8 cellular contexts compared by ENCODE assay signal in genomic region chr3:51389423-51390183, GRCh38. TPM values are rescaled to one million over a fixed set of nuclear protein-coding genes. Genes with fewer than 3 reads are reported as not detected.
DNase-seq lines count a peak whose midpoint lies in the region; ATAC-seq, FAIRE-seq and TF ChIP-seq lines count a peak whose summit lies in the region.

No MANE protein-coding gene starts in this region.

- H3K36me3 ChIP-seq in lung (ENCODE audit: control insufficient read depth in 2 of 2, insufficient read depth in 2 of 2, low read length in 2 of 2), result peaks cover 5 to 34% of the 10 kb centered on the region in 2 donors

- H3K27ac ChIP-seq in dorsolateral prefrontal cortex, result peak overlapping the region in 37 of 59 donors; percentile 3 to 95 (median 74)
- H3K27ac ChIP-seq in lung (ENCODE audit: low read depth in 1 of 2, low read length in 1 of 2), result no peak overlapping the region

- peaks cover 0 to 31% of the 10 kb centered on the region in 2 donors for H3K4me1 ChIP-seq in lung (ENCODE audit: control insufficient read depth in 2 of 2, insufficient read depth in 2 of 2, low read length in 2 of 2)

- peak; percentile 61 for DNase-seq in D721Med (ENCODE audit: insufficient read length, low spot score)
- peak; percentile 52 to 66 for DNase-seq in activated CD4-positive, alpha-beta T cell treated with anti-CD3 and anti-CD28 coated beads for 4 hours
- peak in 7 of 10 donors; percentile 28 to 59 (median 52) for DNase-seq in dorsolateral prefrontal cortex
- peak; percentile 49 for DNase-seq in lung (ENCODE audit: low spot score)

- no peak for TF ChIP-seq EP300 in Ishikawa (IDR thresholded peaks at IDR 0.05; ENCODE audit: borderline replicate concordance)

- H3K4me3 ChIP-seq in dorsolateral prefrontal cortex (peak overlapping the region in 2 of 59 donors; percentile 26 to 78), lung (no peak overlapping the region)

- H3K36me3 Mint-ChIP-seq in stimulated activated naive CD8-positive, alpha-beta T cell treated with anti-CD3 and anti-CD28 coated beads, Interleukin-15, Interleukin-2, amounts not matched to agents 100 ng/mL and 50 ng/mL, for 24 hours (ENCODE audit: low read depth), result peaks cover 57% of the 10 kb centered on the region

- intact Hi-C loops in dorsolateral prefrontal cortex (cut with DNase I), result loop anchor here (2.0 to 10.0 kb wide), 8 partner anchors 111 to 1035 kb away; partner anchors contain the start of genes DOCK3 (in 2 of the 2), TEX264 (in 2 of the 2), TMEM115 (in 2 of the 2) and CYB561D2 (in 1 of the 2)

- no peaks in the 10 kb centered on the region for H3K9me3 Mint-ChIP-seq in stimulated activated naive CD8-positive, alpha-beta T cell treated with anti-CD3 and anti-CD28 coated beads, Interleukin-15, Interleukin-2, amounts not matched to agents 100 ng/mL and 50 ng/mL, for 24 hours

- FAIRE-seq in D721Med (lab: Jason Lieb, UNC), result no peak

- 62 to 81% methylated on average over 6 of the region's 6 CpGs for WGBS in lung, 2 donors

- peaks cover 64% of the 10 kb centered on the region for H3K4me1 Mint-ChIP-seq in stimulated activated naive CD8-positive, alpha-beta T cell treated with anti-CD3 and anti-CD28 coated beads, Interleukin-15, Interleukin-2, amounts not matched to agents 100 ng/mL and 50 ng/mL, for 24 hours (ENCODE audit: low read depth)

- peak; percentile 46 for TF ChIP-seq RAD21 in Ishikawa (IDR thresholded peaks at IDR 0.05; ENCODE audit: low read depth)

- no peaks in the 10 kb centered on the region for H3K9me3 ChIP-seq in lung (ENCODE audit: control insufficient read depth in 2 of 2, insufficient read depth in 1 of 2, low read length in 1 of 2)

- peak overlapping the region; percentile 36 for H3K27ac Mint-ChIP-seq in stimulated activated naive CD8-positive, alpha-beta T cell treated with anti-CD3 and anti-CD28 coated beads, Interleukin-15, Interleukin-2, amounts not matched to agents 100 ng/mL and 50 ng/mL, for 24 hours

- H3K27me3 ChIP-seq in dorsolateral prefrontal cortex (no peaks in the 10 kb centered on the region), lung (ENCODE audit: control insufficient read depth, insufficient read depth) (no peaks in the 10 kb centered on the region)

- ATAC-seq in lung (ENCODE audit: insufficient read depth, low FRiP score) (no peak), HG03159 (IDR thresholded peaks at IDR 0.05; ENCODE audit: unreplicated experiment) (no peak), GM18873 (IDR thresholded peaks at IDR 0.05; ENCODE audit: low FRiP score, unreplicated experiment) (no peak)

- H3K27me3 Mint-ChIP-seq in stimulated activated naive CD8-positive, alpha-beta T cell treated with anti-CD3 and anti-CD28 coated beads, Interleukin-15, Interleukin-2, amounts not matched to agents 100 ng/mL and 50 ng/mL, for 24 hours, result no peaks in the 10 kb centered on the region

- H3K4me3 Mint-ChIP-seq in stimulated activated naive CD8-positive, alpha-beta T cell treated with anti-CD3 and anti-CD28 coated beads, Interleukin-15, Interleukin-2, amounts not matched to agents 100 ng/mL and 50 ng/mL, for 24 hours, result peak overlapping the region; percentile 62

- TF ChIP-seq CTCF in D721Med (IDR thresholded peaks at IDR 0.05; ENCODE audit: insufficient read depth, missing control alignments) (peak; percentile 68), dorsolateral prefrontal cortex (IDR thresholded peaks at IDR 0.05 in 54 of 56, conservative IDR thresholded peaks at IDR 0.05 in 2 of 56; ENCODE audit: low read depth in 1 of 56, partially characterized antibody in 56 of 56) (peak; percentile 31 to 82 (median 70)), lung (IDR thresholded peaks at IDR 0.05; ENCODE audit: control extremely low read depth, extremely low read depth) (peak; percentile 46)

TF ChIP-seq in Ishikawa, 13 proteins besides CTCF, POLR2A, EP300 and RAD21:
- TF ChIP-seq MAX (IDR thresholded peaks at IDR 0.05) (no peak), USF1 (IDR thresholded peaks at IDR 0.05) (no peak), EGR1 (IDR thresholded peaks at IDR 0.05) (peak; percentile 34; the same call in 1 of the 2 replicates), ZBTB7A (IDR thresholded peaks at IDR 0.05; ENCODE audit: low read depth) (no peak), FOXM1 (IDR thresholded peaks at IDR 0.05; ENCODE audit: borderline replicate concordance, low read depth) (no peak)

RNA-seq across cellular contexts. Expression of gene RBM15B, which starts 1.5 kb away (rescaled TPM):
- total RNA-seq in dorsolateral prefrontal cortex, result 10 to 100 TPM; 15.0 to 22.9 (median 19.1) TPM
- 10 to 100 TPM; 18.9 to 31.8 TPM for total RNA-seq in lung
- 10 to 100 TPM in 1 of 2 donors, 1 to 10 TPM in 1; 8.4 to 16.5 TPM for polyA plus RNA-seq in lung

RNA-seq across cellular contexts. Expression of gene MANF, which starts 4.5 kb away (rescaled TPM):
- 10 to 100 TPM; 12.0 to 80.8 (median 29.0) TPM for total RNA-seq in dorsolateral prefrontal cortex
- 100 to 1,000 TPM in 1 of 2 donors, 10 to 100 TPM in 1; 40.1 to 118 TPM for total RNA-seq in lung
- 100 to 1,000 TPM in 1 of 2 donors, 10 to 100 TPM in 1; 55.2 to 173 TPM for polyA plus RNA-seq in lung

Comparison
In these comparisons a context has a peak if more than half of its experiments do, and no peak if none do; other contexts are left out.
1. H3K27ac ChIP-seq: peak in dorsolateral prefrontal cortex (37 of 59); none in lung (0 of 2).
2. Peak in every context shown above with its lines, with median percentiles within 50 percentile points of each other: DNase-seq and CTCF ChIP-seq.